In genomic region chr11:61811831-61812230, GRCh38 we compare ENCODE assay signal across 22 cellular contexts.
"Had no signal": no experiment of that assay in that cellular context is flagged by ENCODE, and none has a peak within 500 bp of the region (broad histone marks: within the 10 kb centered on the region; RNA-seq: fewer than 3 reads in every experiment).

No MANE protein-coding gene starts in this region.

- ATAC-seq: activated T-cell treated with anti-CD3 and anti-CD28 coated beads, Interleukin-2, amount 50 U/mL, for 4 hours; naive thymus-derived CD4-positive, alpha-beta T cell had no signal

- H3K27me3 Mint-ChIP-seq: dendritic cell treated with granulocyte-macrophage colony-stimulating factor and Interleukin-4, amounts not matched to agents 40 ng/mL and 50 ng/mL, for 4 days had no signal

- DNase-seq: activated CD4-positive, alpha-beta T cell treated with anti-CD3 and anti-CD28 coated beads, Interleukin-2, amount 50 U/mL, for 48 hours; activated CD8-positive, alpha-beta memory T cell treated with anti-CD3 and anti-CD28 coated beads, Interleukin-2, amount 50 U/mL, for 48 hours; activated naive CD4-positive, alpha-beta T cell treated with anti-CD3 and anti-CD28 coated beads for 36 hours; activated T-cell treated with anti-CD3 and anti-CD28 coated beads, Interleukin-2, amount 50 U/mL, for 4 hours; amygdala; effector CD4-positive, alpha-beta T cell; erythroblast; foreskin fibroblast; immature natural killer cell; kidney glomerular epithelial cell; left ventricle myocardium inferior; naive thymus-derived CD4-positive, alpha-beta T cell; ovary; stimulated activated CD4-positive, alpha-beta T cell treated with anti-CD3 and anti-CD28 coated beads, Interleukin-12 subunit alpha, Interleukin-12 subunit beta, amount 100 ng/mL, for 4 hours; stimulated activated CD4-positive, alpha-beta T cell treated with anti-CD3 and anti-CD28 coated beads, Interleukin-4, amount 100 ng/mL, for 4 hours; substantia nigra; thyroid gland had no signal

- H3K9me3 Mint-ChIP-seq: activated naive CD4-positive, alpha-beta T cell treated with anti-CD3 and anti-CD28 coated beads for 36 hours; activated T-cell treated with anti-CD3 and anti-CD28 coated beads, Interleukin-2, amount 50 U/mL, for 4 hours; dendritic cell treated with granulocyte-macrophage colony-stimulating factor and Interleukin-4, amounts not matched to agents 40 ng/mL and 50 ng/mL, for 4 days; immature natural killer cell; stimulated activated naive CD8-positive, alpha-beta T cell treated with anti-CD3 and anti-CD28 coated beads, Interleukin-15, Interleukin-2, amounts not matched to agents 100 ng/mL and 50 ng/mL, for 24 hours had no signal

- H3K9me3 ChIP-seq: left ventricle myocardium inferior, neutrophil, ovary, prostate gland, right atrium auricular region, thyroid gland had no signal

- H3K4me3 Mint-ChIP-seq: activated naive CD4-positive, alpha-beta T cell treated with anti-CD3 and anti-CD28 coated beads for 36 hours; activated T-cell treated with anti-CD3 and anti-CD28 coated beads, Interleukin-2, amount 50 U/mL, for 4 hours; dendritic cell treated with granulocyte-macrophage colony-stimulating factor and Interleukin-4, amounts not matched to agents 40 ng/mL and 50 ng/mL, for 4 days; immature natural killer cell; naive thymus-derived CD4-positive, alpha-beta T cell; stimulated activated naive CD8-positive, alpha-beta T cell treated with anti-CD3 and anti-CD28 coated beads, Interleukin-15, Interleukin-2, amounts not matched to agents 100 ng/mL and 50 ng/mL, for 24 hours had no signal

- H3K27ac Mint-ChIP-seq: activated naive CD4-positive, alpha-beta T cell treated with anti-CD3 and anti-CD28 coated beads for 36 hours; naive thymus-derived CD4-positive, alpha-beta T cell; stimulated activated naive CD8-positive, alpha-beta T cell treated with anti-CD3 and anti-CD28 coated beads, Interleukin-15, Interleukin-2, amounts not matched to agents 100 ng/mL and 50 ng/mL, for 24 hours had no signal
